In the genomic region with DNA sequence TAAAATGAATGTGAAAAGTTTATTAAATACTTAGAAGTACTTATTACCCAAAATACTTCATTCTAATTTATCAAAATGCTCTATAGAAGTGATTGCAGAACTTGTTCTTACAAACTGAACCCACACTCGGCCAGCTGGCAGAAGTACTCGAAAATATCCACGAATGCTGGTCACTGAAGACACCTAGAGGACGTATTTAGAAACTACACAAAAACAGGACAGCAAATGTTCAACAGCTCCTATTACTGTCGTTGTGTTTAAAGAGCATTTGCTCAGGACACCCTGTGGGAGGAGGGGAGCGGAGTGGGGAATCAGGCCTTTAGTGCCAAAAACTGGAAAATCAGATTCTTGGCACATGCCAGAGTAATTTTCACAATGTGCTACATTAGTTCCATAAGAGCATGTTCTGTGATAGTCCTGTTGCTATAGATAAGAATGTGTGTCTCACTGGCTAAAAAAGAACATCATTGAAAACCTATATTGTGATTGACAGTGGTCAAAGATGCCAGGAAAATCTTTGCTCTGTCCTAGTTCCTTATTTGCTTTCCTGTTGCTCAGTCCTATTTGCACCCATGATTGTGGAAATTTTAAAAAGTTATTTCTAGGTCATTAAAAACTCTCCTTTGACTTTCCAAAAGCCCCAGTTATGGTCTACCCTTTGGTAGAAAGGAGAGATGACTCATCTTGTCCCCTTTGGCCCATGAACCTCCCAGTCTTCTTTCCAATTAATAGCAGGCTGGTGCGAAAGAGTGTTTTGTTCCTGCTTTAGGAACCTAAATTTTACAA, we compare ENCODE assay signal across 8 cellular contexts. TPM values are rescaled to one million over a fixed set of nuclear protein-coding genes. Genes with fewer than 3 reads are reported as not detected.
DNase-seq lines count a peak whose midpoint lies in the region; ATAC-seq and TF ChIP-seq lines count a peak whose summit lies in the region.

No MANE protein-coding gene starts in this region.

- ATAC-seq in GM19372 (IDR thresholded peaks at IDR 0.05; ENCODE audit: low read depth, unreplicated experiment): peak; percentile 70

- H3K36me3 ChIP-seq in neural progenitor cell: no peaks in the 10 kb centered on the region

- no peak overlapping the region for H3K4me2 ChIP-seq in neural progenitor cell

- H3K4me3 ChIP-seq in fibroblast of villous mesenchyme (ENCODE audit: low read depth, low read length) (no peak overlapping the region), neural progenitor cell (no peak overlapping the region)

- no peaks in the 10 kb centered on the region for H4K20me1 ChIP-seq in neural progenitor cell (ENCODE audit: low read depth)

- TF ChIP-seq CTCF in fibroblast of villous mesenchyme (IDR thresholded peaks at IDR 0.05; ENCODE audit: insufficient read depth, low read depth, low read length) (peak; percentile 76), neural progenitor cell (IDR thresholded peaks at IDR 0.05) (peak; percentile 79), type B pancreatic cell (conservative IDR thresholded peaks at IDR 0.05) (peak; percentile 86)

- DNase-seq in CMK (ENCODE audit: low read depth): peak; percentile 15
- DNase-seq in HT-29 (ENCODE audit: low spot score): peak; percentile 71
- DNase-seq in NOMO-1 treated with DMSO at 0.1 percent for 48 hours (lab: John Stamatoyannopoulos, UW; ENCODE audit: unreplicated experiment): peak; percentile 82
- DNase-seq in activated T-cell treated with anti-CD3 and anti-CD28 coated beads for 4 hours: peak; percentile 11
- peak; percentile 85 for DNase-seq in fibroblast of villous mesenchyme (ENCODE audit: low read depth)
- DNase-seq in neural progenitor cell (ENCODE audit: low spot score): peak; percentile 74
- DNase-seq in type B pancreatic cell (ENCODE audit: extremely low spot score, unreplicated experiment): no peak

- no peaks in the 10 kb centered on the region for H3K9me3 ChIP-seq in neural progenitor cell (ENCODE audit: low read depth)

- H3K27ac Mint-ChIP-seq in neural progenitor cell (no peak overlapping the region), type B pancreatic cell (no peak overlapping the region)

- H3K4me1 Mint-ChIP-seq in neural progenitor cell: peaks cover 9% of the 10 kb centered on the region
- H3K4me1 Mint-ChIP-seq in type B pancreatic cell (ENCODE audit: unreplicated experiment): peaks cover 4% of the 10 kb centered on the region

- no peaks in the 10 kb centered on the region for H3K79me2 ChIP-seq in neural progenitor cell (ENCODE audit: low read depth)

- H3K36me3 Mint-ChIP-seq in neural progenitor cell (no peaks in the 10 kb centered on the region), type B pancreatic cell (no peaks in the 10 kb centered on the region)

- H3K27me3 Mint-ChIP-seq in neural progenitor cell (ENCODE audit: insufficient read depth, low read depth) (peaks cover 2% of the 10 kb centered on the region), type B pancreatic cell (peaks cover 6% of the 10 kb centered on the region)

- H2AFZ ChIP-seq in neural progenitor cell (replicated peaks): no peak overlapping the region

- no peak overlapping the region for H3K27ac ChIP-seq in neural progenitor cell

- H3K4me1 ChIP-seq in neural progenitor cell: no peaks in the 10 kb centered on the region

- H3K9ac ChIP-seq in neural progenitor cell: no peak overlapping the region

- no peaks in the 10 kb centered on the region for H3K27me3 ChIP-seq in neural progenitor cell

- H3K9me3 Mint-ChIP-seq in neural progenitor cell (no peaks in the 10 kb centered on the region), type B pancreatic cell (no peaks in the 10 kb centered on the region)

- no peaks in the 10 kb centered on the region for H3F3A ChIP-seq in neural progenitor cell (ENCODE audit: low read depth)

- H3K4me3 Mint-ChIP-seq in neural progenitor cell (no peak overlapping the region), type B pancreatic cell (no peak overlapping the region)

RNA-seq across cellular contexts. Expression of gene NRBF2, which starts 49.0 kb away (rescaled TPM):
- 5.2 and 9.4 TPM in 2 replicates for total RNA-seq in HT-29 (2014; rRNA removed; shearing (Covaris generic))
- total RNA-seq in fibroblast of villous mesenchyme: 29.3 and 38.0 TPM in 2 replicates
- total RNA-seq in neural progenitor cell (ENCODE audit: low replicate concordance): 24.4 and 37.8 TPM in 2 replicates
- 22.1 and 25.0 TPM in 2 replicates for total RNA-seq in type B pancreatic cell (ENCODE audit: low replicate concordance)
